Comparison of ENCODE assay signal across 24 cellular contexts in genomic region chr20:6295026-6295425, GRCh38.
"Had no signal": no experiment of that assay in that cellular context is flagged by ENCODE, and none has a peak within 500 bp of the region (broad histone marks: within the 10 kb centered on the region; RNA-seq: fewer than 3 reads in every experiment).

No MANE protein-coding gene starts in this region.

- H3K4me3 ChIP-seq: thoracic aorta, vagina had no signal

- H3K36me3 Mint-ChIP-seq: activated naive CD8-positive, alpha-beta T cell treated with anti-CD3 and anti-CD28 coated beads, Interleukin-2, amount 10 ng/mL, durations not matched to agents 7 days and 5 days; naive B cell; stimulated activated memory B cell treated with anti-CD40 and anti-IgM and Interleukin-4, amounts not matched to agents 10 μg/mL and 1 μg/mL and 100 μg/mL, for 72 hours; type B pancreatic cell had no signal

- DNase-seq: activated CD4-positive, alpha-beta T cell treated with anti-CD3 and anti-CD28 coated beads for 4 hours; activated CD4-positive, alpha-beta T cell treated with anti-CD3 and anti-CD28 coated beads, Interleukin-2, amount 50 U/mL, for 48 hours; activated CD4-positive, CD25-positive, alpha-beta regulatory T cell; activated naive CD4-positive, alpha-beta T cell treated with Interleukin-2 at 50 U/mL for 16 hours; activated naive CD8-positive, alpha-beta T cell treated with anti-CD3 and anti-CD28 coated beads, Interleukin-2, amount 10 ng/mL, durations not matched to agents 7 days and 5 days; activated T-cell treated with anti-CD3 and anti-CD28 coated beads, Interleukin-2, amount 50 U/mL, for 48 hours; amygdala; effector CD8-positive, alpha-beta T cell; erythroblast; foreskin melanocyte; hypothalamus; mesendoderm; naive B cell; occipital lobe; small intestine; stimulated activated CD4-positive, alpha-beta T cell treated with anti-CD3 and anti-CD28 coated beads, Interleukin-15, amount 100 ng/mL, for 24 hours; T-helper 17 cell had no signal

- H3K36me3 ChIP-seq: thoracic aorta, vagina had no signal

- H3K27me3 ChIP-seq: vagina had no signal

- H3K4me1 Mint-ChIP-seq: activated naive CD8-positive, alpha-beta T cell treated with anti-CD3 and anti-CD28 coated beads, Interleukin-2, amount 10 ng/mL, durations not matched to agents 7 days and 5 days; naive B cell; neural crest cell; stimulated activated memory B cell treated with anti-CD40 and anti-IgM and Interleukin-4, amounts not matched to agents 10 μg/mL and 1 μg/mL and 100 μg/mL, for 72 hours; T-helper 17 cell had no signal

- H3K4me3 Mint-ChIP-seq: activated naive CD8-positive, alpha-beta T cell treated with anti-CD3 and anti-CD28 coated beads, Interleukin-2, amount 10 ng/mL, durations not matched to agents 7 days and 5 days; dendritic cell treated with granulocyte-macrophage colony-stimulating factor and Interleukin-4, amounts not matched to agents 40 ng/mL and 50 ng/mL, for 4 days; neural crest cell; stimulated activated memory B cell treated with anti-CD40 and anti-IgM and Interleukin-4, amounts not matched to agents 10 μg/mL and 1 μg/mL and 100 μg/mL, for 72 hours; T-helper 17 cell; type B pancreatic cell had no signal

- H3K9me3 Mint-ChIP-seq: dendritic cell treated with granulocyte-macrophage colony-stimulating factor and Interleukin-4, amounts not matched to agents 40 ng/mL and 50 ng/mL, for 4 days; neural crest cell; stimulated activated memory B cell treated with anti-CD40 and anti-IgM and Interleukin-4, amounts not matched to agents 10 μg/mL and 1 μg/mL and 100 μg/mL, for 72 hours; type B pancreatic cell had no signal

- H3K4me1 ChIP-seq: vagina had no signal

- H3K27me3 Mint-ChIP-seq: activated naive CD8-positive, alpha-beta T cell treated with anti-CD3 and anti-CD28 coated beads, Interleukin-2, amount 10 ng/mL, durations not matched to agents 7 days and 5 days; dendritic cell treated with granulocyte-macrophage colony-stimulating factor and Interleukin-4, amounts not matched to agents 40 ng/mL and 50 ng/mL, for 4 days; stimulated activated memory B cell treated with anti-CD40 and anti-IgM and Interleukin-4, amounts not matched to agents 10 μg/mL and 1 μg/mL and 100 μg/mL, for 72 hours; T-helper 17 cell; type B pancreatic cell had no signal

- H3K27ac ChIP-seq: thoracic aorta, vagina had no signal

- H3K27ac Mint-ChIP-seq: activated naive CD8-positive, alpha-beta T cell treated with anti-CD3 and anti-CD28 coated beads, Interleukin-2, amount 10 ng/mL, durations not matched to agents 7 days and 5 days; dendritic cell treated with granulocyte-macrophage colony-stimulating factor and Interleukin-4, amounts not matched to agents 40 ng/mL and 50 ng/mL, for 4 days; naive B cell; stimulated activated memory B cell treated with anti-CD40 and anti-IgM and Interleukin-4, amounts not matched to agents 10 μg/mL and 1 μg/mL and 100 μg/mL, for 72 hours; T-helper 17 cell; type B pancreatic cell had no signal

- H3K9me3 ChIP-seq: thoracic aorta, vagina had no signal

- ATAC-seq: sciatic nerve; stimulated activated memory B cell treated with anti-CD40 and anti-IgM and Interleukin-4, amounts not matched to agents 10 μg/mL and 1 μg/mL and 100 μg/mL, for 72 hours; T-helper 17 cell had no signal
